ENCODE assay signal across 14 cellular contexts in the genomic region with DNA sequence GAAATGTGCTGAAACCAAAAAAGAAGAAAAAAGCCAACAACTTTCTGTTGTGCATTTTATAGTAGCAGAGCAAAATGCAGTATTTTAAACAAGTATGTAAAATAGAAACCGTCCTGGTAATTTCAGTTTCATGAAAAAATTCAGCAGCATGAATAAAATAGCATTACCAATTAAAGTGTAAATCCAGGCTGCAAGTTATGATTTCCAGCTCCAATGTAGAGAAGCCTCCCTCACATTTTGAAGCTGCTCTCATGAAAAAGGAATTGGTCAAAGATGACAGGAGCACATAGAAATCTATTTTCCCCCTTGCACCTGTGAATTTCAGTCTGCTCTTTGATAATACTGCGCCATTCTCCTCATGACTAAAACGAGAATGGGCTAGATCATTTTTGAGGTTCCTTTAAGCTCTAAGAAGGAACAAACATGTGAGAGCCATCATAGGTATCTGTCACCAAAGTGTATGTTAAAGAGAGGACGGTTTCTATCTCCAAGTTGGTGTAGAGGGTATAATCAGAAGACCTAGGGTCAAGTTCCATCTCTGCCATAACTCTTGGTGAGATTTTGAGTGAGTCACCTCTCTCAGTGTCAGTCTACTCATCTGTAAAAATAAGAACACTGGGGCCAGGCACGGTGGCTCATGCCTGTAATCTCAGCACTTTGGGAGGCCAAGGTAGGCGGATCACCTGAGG.
"Had no signal": no experiment of that assay in that cellular context is flagged by ENCODE, and none has a peak within 500 bp of the region (broad histone marks: within the 10 kb centered on the region; RNA-seq: fewer than 3 reads in every experiment).

No MANE protein-coding gene starts in this region.

- ATAC-seq: natural killer cell treated with Interleukin-12 subunit alpha and Interleukin-12 subunit beta and Interleukin-15 and Interleukin-18, amount 100 ng/mL, for 72 hours; stimulated activated naive CD8-positive, alpha-beta T cell treated with anti-CD3 and anti-CD28 coated beads, Interleukin-15, Interleukin-2, amounts not matched to agents 100 U/mL and 50 U/mL, for 24 hours had no signal

- DNase-seq: activated CD4-positive, alpha-beta T cell treated with anti-CD3 and anti-CD28 coated beads for 4 hours; activated gamma-delta T cell treated with Interleukin-2 at 50 U/mL for 16 hours; activated T-cell treated with anti-CD3 and anti-CD28 coated beads, Interleukin-2, amount 50 U/mL, for 72 hours; left ventricle myocardium superior; stimulated activated CD4-positive, alpha-beta T cell treated with anti-CD3 and anti-CD28 coated beads, Interleukin-4, amount 100 ng/mL, for 4 hours; stimulated activated CD8-positive, alpha-beta memory T cell treated with anti-CD3 and anti-CD28 coated beads, Interleukin-4, amount 100 ng/mL, for 48 hours; stimulated activated naive CD8-positive, alpha-beta T cell treated with anti-CD3 and anti-CD28 coated beads, Interleukin-15, Interleukin-2, amounts not matched to agents 100 U/mL and 50 U/mL, for 24 hours had no signal

- FAIRE-seq: colon had no signal

- H3K27me3 ChIP-seq: suprapubic skin had no signal

- H3K9me3 Mint-ChIP-seq: activated CD8-positive, alpha-beta T cell treated with anti-CD3 and anti-CD28 coated beads for 36 hours; activated T-cell treated with anti-CD3 and anti-CD28 coated beads, Interleukin-2, amount 50 U/mL, for 72 hours; memory B cell; natural killer cell treated with Interleukin-12 subunit alpha and Interleukin-12 subunit beta and Interleukin-15 and Interleukin-18, amount 100 ng/mL, for 72 hours had no signal

- H3K4me3 Mint-ChIP-seq: activated CD8-positive, alpha-beta T cell treated with anti-CD3 and anti-CD28 coated beads for 36 hours; activated naive CD8-positive, alpha-beta T cell; activated T-cell treated with anti-CD3 and anti-CD28 coated beads, Interleukin-2, amount 50 U/mL, for 72 hours; memory B cell; natural killer cell treated with Interleukin-12 subunit alpha and Interleukin-12 subunit beta and Interleukin-15 and Interleukin-18, amount 100 ng/mL, for 72 hours had no signal

- H3K27me3 Mint-ChIP-seq: activated CD8-positive, alpha-beta T cell treated with anti-CD3 and anti-CD28 coated beads for 36 hours; progenitor cell of endocrine pancreas had no signal

- H3K36me3 Mint-ChIP-seq: activated naive CD8-positive, alpha-beta T cell; memory B cell; natural killer cell treated with Interleukin-12 subunit alpha and Interleukin-12 subunit beta and Interleukin-15 and Interleukin-18, amount 100 ng/mL, for 72 hours had no signal

- H3K27ac ChIP-seq: suprapubic skin had no signal

- H3K4me1 ChIP-seq: suprapubic skin had no signal

- H3K4me3 ChIP-seq: suprapubic skin had no signal

- H3K36me3 ChIP-seq: suprapubic skin had no signal

- H3K27ac Mint-ChIP-seq: activated CD8-positive, alpha-beta T cell treated with anti-CD3 and anti-CD28 coated beads for 36 hours; activated naive CD8-positive, alpha-beta T cell; activated T-cell treated with anti-CD3 and anti-CD28 coated beads, Interleukin-2, amount 50 U/mL, for 72 hours; memory B cell; natural killer cell treated with Interleukin-12 subunit alpha and Interleukin-12 subunit beta and Interleukin-15 and Interleukin-18, amount 100 ng/mL, for 72 hours; progenitor cell of endocrine pancreas had no signal

- H3K9me3 ChIP-seq: suprapubic skin had no signal

- H3K4me1 Mint-ChIP-seq: memory B cell had no signal
